In the genomic region with DNA sequence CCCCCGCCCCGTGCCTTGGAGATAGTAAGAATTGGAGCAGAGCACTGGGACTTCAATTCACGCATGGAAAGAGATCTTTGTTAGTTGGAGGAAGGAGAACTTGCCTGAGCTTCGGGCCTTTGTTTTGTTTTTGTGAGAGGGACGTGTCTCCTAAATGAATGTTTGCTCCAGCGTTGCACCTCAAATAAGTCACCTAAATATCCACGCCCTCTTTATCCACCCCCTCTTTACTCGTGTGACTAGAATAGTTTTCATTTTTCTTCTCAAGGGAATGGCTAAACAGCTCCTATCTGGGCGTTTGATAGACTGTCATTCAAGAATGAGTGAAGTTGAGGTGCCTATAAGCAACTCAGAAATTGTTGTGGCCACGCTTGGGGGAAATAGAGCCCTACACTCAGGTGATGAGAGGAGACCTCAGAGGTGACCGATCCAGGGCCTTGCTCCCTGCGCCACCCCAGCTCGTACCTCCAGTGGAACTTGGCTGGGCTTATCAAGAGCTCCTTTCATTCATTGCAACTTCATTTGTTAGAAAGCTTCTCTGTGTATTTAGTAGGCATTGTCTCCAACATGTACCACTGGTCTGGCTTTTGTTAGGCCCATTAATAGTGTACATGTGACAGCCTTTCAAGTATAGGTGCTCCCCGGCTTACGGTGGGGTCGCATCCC, we compare ENCODE assay signal across 8 cellular contexts. TPM values are rescaled to one million over a fixed set of nuclear protein-coding genes. Genes with fewer than 3 reads are reported as not detected.
A peak's percentile ranks its signal among the peaks of the same experiment; 100 is the strongest.
DNase-seq lines count a peak whose midpoint lies in the region; ATAC-seq and TF ChIP-seq lines count a peak whose summit lies in the region.

No MANE protein-coding gene starts in this region.

- peak in 2 of 4 donors; percentile 11 to 12 for ATAC-seq in heart left ventricle
- ATAC-seq in Right ventricle myocardium inferior: no peak
- no peak for ATAC-seq in HG03045 (IDR thresholded peaks at IDR 0.05; ENCODE audit: unreplicated experiment)

- H2BK12ac ChIP-seq in mesenchymal stem cell (ENCODE audit: low read length in 2 of 2): no peak overlapping the region

- intact Hi-C loops in heart left ventricle (cut with DNase I): loop anchor here in 3 of 10 donors (5.0 kb wide), 2 partner anchors 34 to 174 kb away; a partner anchor contains a TSS
- intact Hi-C loops in Right ventricle myocardium inferior (cut with DNase I): loop anchor here (2.0 kb wide), 1 partner anchor 24 kb away; no protein-coding TSS in a partner anchor
- intact Hi-C loops in MCF 10A (cut with micrococcal nuclease): no loop called here

- H3K27me3 Mint-ChIP-seq in MCF 10A (ENCODE audit: insufficient read depth, unreplicated experiment): peaks cover 5% of the 10 kb centered on the region

- peak overlapping the region; percentile 84 to 97 (median 90) for H3K27ac ChIP-seq in heart left ventricle
- H3K27ac ChIP-seq in mesenchymal stem cell (ENCODE audit: low read length, poor library complexity, severe bottlenecking): no peak overlapping the region

- no peak overlapping the region for H4K8ac ChIP-seq in mesenchymal stem cell (ENCODE audit: low read length)

- TF ChIP-seq POLR2A in heart left ventricle (IDR thresholded peaks at IDR 0.05): no peak

- peak overlapping the region; percentile 57 for H3K4me2 ChIP-seq in mesenchymal stem cell (ENCODE audit: low read length, poor library complexity, severe bottlenecking)

- no peak overlapping the region for H3K14ac ChIP-seq in mesenchymal stem cell (ENCODE audit: low read length in 2 of 2)

- H3K4me1 ChIP-seq in heart left ventricle (peaks cover 6 to 60% (median 46%) of the 10 kb centered on the region in 12 donors), mesenchymal stem cell (ENCODE audit: control insufficient read depth, insufficient read depth, low read depth, low read length) (peaks cover 24% of the 10 kb centered on the region)

- H3K27me3 ChIP-seq in heart left ventricle (peaks cover 0 to 6% (median 0%) of the 10 kb centered on the region in 9 donors), mesenchymal stem cell (ENCODE audit: control insufficient read depth in 1 of 2, insufficient read depth in 1 of 2, low read length in 2 of 2) (peaks cover 0 to 7% of the 10 kb centered on the region in 2 experiments)

- H3K36me3 ChIP-seq in heart left ventricle: peaks cover 0 to 5% (median 0%) of the 10 kb centered on the region in 9 donors
- H3K36me3 ChIP-seq in mesenchymal stem cell (ENCODE audit: control insufficient read depth in 1 of 2, insufficient read depth in 2 of 2, low read depth in 1 of 2, low read length in 2 of 2): peaks cover 0 to 5% of the 10 kb centered on the region in 2 experiments

- H3K9me3 ChIP-seq in heart left ventricle: no peaks in the 10 kb centered on the region
- no peaks in the 10 kb centered on the region for H3K9me3 ChIP-seq in mesenchymal stem cell (ENCODE audit: control insufficient read depth, low read length)

- H2BK120ac ChIP-seq in mesenchymal stem cell (ENCODE audit: low read depth, low read length): no peak overlapping the region

- CTCF ChIA-PET in MCF 10A (lab: Yijun Ruan, JAX): interaction anchor here (0.5 to 1.6 kb wide), 6 partner anchors 46 to 948 kb away, joined by 3 to 7 read pairs (median 4); no protein-coding TSS in a partner anchor

- WGBS in heart left ventricle, 4 donors: 16 to 21% (median 19%) methylated on average over 15 to 16 of the region's 16 CpGs
- WGBS in mesenchymal stem cell: 50% methylated on average over 11 of the region's 16 CpGs

- peak overlapping the region; percentile 92 for H3K27ac Mint-ChIP-seq in MCF 10A (ENCODE audit: low read depth, unreplicated experiment)

- H2BK5ac ChIP-seq in mesenchymal stem cell (ENCODE audit: low read depth, low read length, poor library complexity, severe bottlenecking): no peak overlapping the region

- TSS peak; percentile 37 for BruUV-seq in MCF 10A (replicated peaks; lab: Mats Ljungman, UMichigan)

- no peak overlapping the region for H3K4ac ChIP-seq in mesenchymal stem cell (ENCODE audit: low read depth in 1 of 2, low read length in 2 of 2)

- peak overlapping the region; percentile 91 for H3K9ac ChIP-seq in mesenchymal stem cell (ENCODE audit: low read length)

- no peak for DNase-seq in heart left ventricle
- no peak for DNase-seq in Right ventricle myocardium inferior (ENCODE audit: missing footprints)
- peak; percentile 16 for DNase-seq in MCF 10A (ENCODE audit: unreplicated experiment)
- DNase-seq in mesenchymal stem cell: no peak
- DNase-seq in ureter (ENCODE audit: low spot score): peak; percentile 35
- DNase-seq in NCI-H82 (lab: John Stamatoyannopoulos, UW): no peak
- no peak for DNase-seq in HK-2 (ENCODE audit: unreplicated experiment)

- no peak overlapping the region for H2AK5ac ChIP-seq in mesenchymal stem cell (ENCODE audit: low read length, severe bottlenecking)

- H3K9me3 Mint-ChIP-seq in MCF 10A (ENCODE audit: unreplicated experiment): no peaks in the 10 kb centered on the region

- H4K91ac ChIP-seq in mesenchymal stem cell (ENCODE audit: low read length): no peak overlapping the region

- H3K4me3 ChIP-seq in heart left ventricle (peak overlapping the region; percentile 27 to 95 (median 76)), mesenchymal stem cell (ENCODE audit: insufficient read depth in 1 of 2, low read depth in 1 of 2, low read length in 2 of 2) (peak overlapping the region; percentile 25 to 81)

- no peak overlapping the region for H3K23ac ChIP-seq in mesenchymal stem cell (ENCODE audit: low read length in 2 of 2)

- no peak overlapping the region for H2BK15ac ChIP-seq in mesenchymal stem cell (ENCODE audit: low read depth, poor library complexity, severe bottlenecking)

- TF ChIP-seq CTCF in heart left ventricle (IDR thresholded peaks at IDR 0.05) (no peak), MCF 10A (IDR thresholded peaks at IDR 0.05; ENCODE audit: unreplicated experiment) (no peak)

- POLR2A ChIA-PET in MCF 10A (lab: Yijun Ruan, JAX): interaction anchor here (0.7 to 3.5 kb wide), 23 partner anchors 9 to 212 kb away, joined by 3 to 25 read pairs (median 5); a partner anchor contains a TSS

- peaks cover 24% of the 10 kb centered on the region for H3K4me1 Mint-ChIP-seq in MCF 10A (ENCODE audit: insufficient read depth, unreplicated experiment)

- peaks cover 28% of the 10 kb centered on the region for H3K36me3 Mint-ChIP-seq in MCF 10A (ENCODE audit: insufficient read depth, unreplicated experiment)

- H3K79me1 ChIP-seq in mesenchymal stem cell (replicated peaks; ENCODE audit: low read length, poor library complexity, severe bottlenecking): peaks cover 22% of the 10 kb centered on the region

- peak overlapping the region in 1 of 2 experiments; percentile 84 for H3K18ac ChIP-seq in mesenchymal stem cell (ENCODE audit: low read depth in 1 of 2, low read length in 2 of 2)

- peak overlapping the region; percentile 88 for H3K4me3 Mint-ChIP-seq in MCF 10A (ENCODE audit: unreplicated experiment)

- H2AFZ ChIP-seq in mesenchymal stem cell (ENCODE audit: low read depth, low read length): no peak overlapping the region

RNA-seq across cellular contexts. Expression of a gene that starts 0.9 kb away (rescaled TPM):
- total RNA-seq in heart left ventricle (100 to 1,000 TPM in 1 of 9 donors, 10 to 100 TPM in 8; 41.7 to 128 (median 66.6) TPM), Right ventricle myocardium inferior (71.0 TPM), MCF 10A (2022) (39.4 and 45.9 TPM in 2 replicates), ureter (58.2 TPM)
- polyA plus RNA-seq in heart left ventricle: 10 to 100 TPM; 23.9 to 29.5 TPM
- polyA plus RNA-seq in mesenchymal stem cell (2013, experiment 1 of 2): 19.4 TPM
- polyA plus RNA-seq in mesenchymal stem cell (2013, experiment 2 of 2): 22.8 TPM

Comparison
In these comparisons a context has a peak if more than half of its experiments do, and no peak if none do; other contexts are left out.
1. DNase-seq: peak in MCF 10A (single experiment) and ureter (single experiment); none in heart left ventricle (0 of 5), Right ventricle myocardium inferior (single experiment), mesenchymal stem cell (single experiment), NCI-H82 (single experiment) and HK-2 (single experiment).